Comparison of ENCODE assay signal across 2 cellular contexts in genomic region chrX:154485150-154486051, GRCh38.
TF ChIP-seq lines count a peak whose summit lies in the region.

No MANE protein-coding gene starts in this region.

TF ChIP-seq in A549, 52 proteins besides CTCF, POLR2A, EP300 and RAD21 (continued from another document):
- TF ChIP-seq, protein P1, sequence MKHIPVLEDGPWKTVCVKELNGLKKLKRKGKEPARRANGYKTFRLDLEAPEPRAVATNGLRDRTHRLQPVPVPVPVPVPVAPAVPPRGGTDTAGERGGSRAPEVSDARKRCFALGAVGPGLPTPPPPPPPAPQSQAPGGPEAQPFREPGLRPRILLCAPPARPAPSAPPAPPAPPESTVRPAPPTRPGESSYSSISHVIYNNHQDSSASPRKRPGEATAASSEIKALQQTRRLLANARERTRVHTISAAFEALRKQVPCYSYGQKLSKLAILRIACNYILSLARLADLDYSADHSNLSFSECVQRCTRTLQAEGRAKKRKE (CRISPR knock-in tag; IDR thresholded peaks at IDR 0.05; ENCODE audit: low read depth) = no peak

TF ChIP-seq in HEK293, 187 proteins besides CTCF, POLR2A, EP300 and RAD21 (continued from another document):
- peak; percentile 30 for TF ChIP-seq ZBTB26 (tag by site-specific recombination; optimal IDR thresholded peaks at IDR 0.05)
- TF ChIP-seq, protein P2, sequence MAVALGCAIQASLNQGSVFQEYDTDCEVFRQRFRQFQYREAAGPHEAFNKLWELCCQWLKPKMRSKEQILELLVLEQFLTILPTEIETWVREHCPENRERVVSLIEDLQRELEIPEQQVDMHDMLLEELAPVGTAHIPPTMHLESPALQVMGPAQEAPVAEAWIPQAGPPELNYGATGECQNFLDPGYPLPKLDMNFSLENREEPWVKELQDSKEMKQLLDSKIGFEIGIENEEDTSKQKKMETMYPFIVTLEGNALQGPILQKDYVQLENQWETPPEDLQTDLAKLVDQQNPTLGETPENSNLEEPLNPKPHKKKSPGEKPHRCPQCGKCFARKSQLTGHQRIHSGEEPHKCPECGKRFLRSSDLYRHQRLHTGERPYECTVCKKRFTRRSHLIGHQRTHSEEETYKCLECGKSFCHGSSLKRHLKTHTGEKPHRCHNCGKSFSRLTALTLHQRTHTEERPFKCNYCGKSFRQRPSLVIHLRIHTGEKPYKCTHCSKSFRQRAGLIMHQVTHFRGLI (tag by site-specific recombination; IDR thresholded peaks at IDR 0.05) = peak; percentile 73
- peak; percentile 38; the same call in 1 of the 2 replicates for TF ChIP-seq SP7 (tag by site-specific recombination; IDR thresholded peaks at IDR 0.05)
- no peak for TF ChIP-seq ZNF292 (tag by site-specific recombination; IDR thresholded peaks at IDR 0.05; ENCODE audit: borderline replicate concordance, low read depth)
- no peak for TF ChIP-seq ZNF223 (tag by site-specific recombination; IDR thresholded peaks at IDR 0.05)
TF ChIP-seq in HEK293: peak in this region for 5.
